38 cellular contexts compared by ENCODE assay signal in genomic region chr16:57683599-57684545, GRCh38. TPM values are rescaled to one million over a fixed set of nuclear protein-coding genes. Genes with fewer than 3 reads are reported as not detected.
"Had no signal": no experiment of that assay in that cellular context is flagged by ENCODE, and none has a peak within 500 bp of the region (broad histone marks: within the 10 kb centered on the region; RNA-seq: fewer than 3 reads in every experiment).

No MANE protein-coding gene starts in this region.

- H3K36me3 Mint-ChIP-seq: mesothelial cell of epicardium; naive thymus-derived CD8-positive, alpha-beta T cell; stimulated activated memory B cell treated with anti-CD40 and anti-IgM and Interleukin-4, amounts not matched to agents 10 μg/mL and 1 μg/mL and 100 μg/mL, for 72 hours had no signal

- H3K27me3 Mint-ChIP-seq: central memory CD8-positive, alpha-beta T cell; naive thymus-derived CD8-positive, alpha-beta T cell; stimulated activated memory B cell treated with anti-CD40 and anti-IgM and Interleukin-4, amounts not matched to agents 10 μg/mL and 1 μg/mL and 100 μg/mL, for 72 hours had no signal

- H3K4me3 ChIP-seq: esophagus squamous epithelium, right lobe of liver, skin epidermis, stomach, thyroid gland, upper lobe of left lung, vagina had no signal

- H3K4me3 Mint-ChIP-seq: activated T-helper 1 cell treated with anti-CD3 and anti-CD28 coated beads, Interleukin-12 subunit alpha, Interleukin-12 subunit beta, Interleukin-2, Interleukin-4 antibody, amounts not matched to agents 30 ng/mL and 10 ng/mL and 1 ng/mL, durations not matched to agents 14 hours and 24 hours and 36 hours; central memory CD8-positive, alpha-beta T cell; mesothelial cell of epicardium; neural crest cell; stimulated activated memory B cell treated with anti-CD40 and anti-IgM and Interleukin-4, amounts not matched to agents 10 μg/mL and 1 μg/mL and 100 μg/mL, for 72 hours; T-helper 1 cell treated with Interleukin-12 subunit alpha and Interleukin-12 subunit beta and Interleukin-4 antibody, amounts not matched to agents 30 μg/mL and 1 μg/mL, for 36 hours had no signal

- H3K27me3 ChIP-seq: right lobe of liver, stomach, thyroid gland, upper lobe of left lung, vagina had no signal

- ATAC-seq: left ventricle myocardium superior; naive thymus-derived CD8-positive, alpha-beta T cell; right lobe of liver; stimulated activated memory B cell treated with anti-CD40 and anti-IgM and Interleukin-4, amounts not matched to agents 10 μg/mL and 1 μg/mL and 100 μg/mL, for 72 hours had no signal

- H3K9me3 ChIP-seq: esophagus squamous epithelium, right lobe of liver, stomach, thyroid gland, upper lobe of left lung, vagina had no signal

- H3K9me3 Mint-ChIP-seq: activated T-helper 1 cell treated with anti-CD3 and anti-CD28 coated beads, Interleukin-12 subunit alpha, Interleukin-12 subunit beta, Interleukin-2, Interleukin-4 antibody, amounts not matched to agents 30 ng/mL and 10 ng/mL and 1 ng/mL, durations not matched to agents 14 hours and 24 hours and 36 hours; central memory CD8-positive, alpha-beta T cell; mesothelial cell of epicardium; naive thymus-derived CD8-positive, alpha-beta T cell; stimulated activated memory B cell treated with anti-CD40 and anti-IgM and Interleukin-4, amounts not matched to agents 10 μg/mL and 1 μg/mL and 100 μg/mL, for 72 hours; T-helper 1 cell treated with Interleukin-12 subunit alpha and Interleukin-12 subunit beta and Interleukin-4 antibody, amounts not matched to agents 30 μg/mL and 1 μg/mL, for 36 hours had no signal

- DNase-seq: activated CD4-positive, alpha-beta T cell treated with anti-CD3 and anti-CD28 coated beads for 4 hours; activated CD4-positive, alpha-beta T cell treated with anti-CD3 and anti-CD28 coated beads, Interleukin-2, amount 50 U/mL, for 4 hours; activated CD8-positive, alpha-beta memory T cell treated with anti-CD3 and anti-CD28 coated beads, Interleukin-2, amount 50 U/mL, for 4 hours; activated effector memory CD4-positive, alpha-beta T cell treated with anti-CD3 and anti-CD28 coated beads, Interleukin-2, amount 50 U/mL, for 16 hours; activated naive CD4-positive, alpha-beta T cell treated with anti-CD3 and anti-CD28 coated beads, Interleukin-2, amount 50 U/mL, for 16 hours; activated T-cell treated with anti-CD3 and anti-CD28 coated beads, Interleukin-2, amount 50 U/mL, for 1 hour; effector CD8-positive, alpha-beta T cell; esophagus squamous epithelium; foreskin melanocyte; left ventricle myocardium superior; mammary epithelial cell; naive thymus-derived CD8-positive, alpha-beta T cell; right lobe of liver; stimulated activated CD4-positive, alpha-beta T cell treated with anti-CD3 and anti-CD28 coated beads, Interleukin-4, amount 100 ng/mL, for 24 hours; stomach; SW 1271; T-helper 9 cell; thyroid gland had no signal

- H3K27ac ChIP-seq: epithelial cell of prostate, esophagus squamous epithelium, right lobe of liver, skin epidermis, stomach, thyroid gland, upper lobe of left lung, vagina, VCaP had no signal

- H3K4me1 ChIP-seq: thyroid gland, vagina had no signal

- H3K4me1 Mint-ChIP-seq: central memory CD8-positive, alpha-beta T cell had no signal

- H3K36me3 ChIP-seq: esophagus squamous epithelium, right lobe of liver, stomach, thyroid gland, upper lobe of left lung, vagina had no signal

- FAIRE-seq: bronchial epithelial cell, colon, endometrium, islet of Langerhans, TTC549 had no signal

- H3K27ac Mint-ChIP-seq: activated T-helper 1 cell treated with anti-CD3 and anti-CD28 coated beads, Interleukin-12 subunit alpha, Interleukin-12 subunit beta, Interleukin-2, Interleukin-4 antibody, amounts not matched to agents 30 ng/mL and 10 ng/mL and 1 ng/mL, durations not matched to agents 14 hours and 24 hours and 36 hours; mesothelial cell of epicardium; stimulated activated memory B cell treated with anti-CD40 and anti-IgM and Interleukin-4, amounts not matched to agents 10 μg/mL and 1 μg/mL and 100 μg/mL, for 72 hours; T-helper 1 cell treated with Interleukin-12 subunit alpha and Interleukin-12 subunit beta and Interleukin-4 antibody, amounts not matched to agents 30 μg/mL and 1 μg/mL, for 36 hours had no signal

RNA-seq across cellular contexts. Expression of gene DRC7, which starts 10.7 kb away (rescaled TPM):
- total RNA-seq: activated CD8-positive, alpha-beta memory T cell treated with anti-CD3 and anti-CD28 coated beads for 36 hours; activated T-helper 1 cell treated with anti-CD3 and anti-CD28 coated beads, Interleukin-12 subunit alpha, Interleukin-12 subunit beta, Interleukin-2, Interleukin-4 antibody, amounts not matched to agents 30 ng/mL and 10 ng/mL and 1 ng/mL, durations not matched to agents 14 hours and 24 hours and 36 hours; bronchial epithelial cell; left ventricle myocardium superior; mammary epithelial cell; mesothelial cell of epicardium; naive thymus-derived CD8-positive, alpha-beta T cell; osteocyte; posterior vena cava; stomach; vagina had no signal
- polyA plus RNA-seq: naive thymus-derived CD8-positive, alpha-beta T cell; stomach had no signal

RNA-seq across cellular contexts. Expression of gene ADGRG3, which starts 15.8 kb away (rescaled TPM):
- total RNA-seq: activated CD8-positive, alpha-beta memory T cell treated with anti-CD3 and anti-CD28 coated beads for 36 hours; activated T-helper 1 cell treated with anti-CD3 and anti-CD28 coated beads, Interleukin-12 subunit alpha, Interleukin-12 subunit beta, Interleukin-2, Interleukin-4 antibody, amounts not matched to agents 30 ng/mL and 10 ng/mL and 1 ng/mL, durations not matched to agents 14 hours and 24 hours and 36 hours; bronchial epithelial cell; mammary epithelial cell; mesothelial cell of epicardium; naive thymus-derived CD8-positive, alpha-beta T cell; neural crest cell; osteocyte; renal cortical epithelial cell had no signal
- polyA plus RNA-seq: mammary epithelial cell; naive thymus-derived CD8-positive, alpha-beta T cell had no signal
